Comparison of ENCODE assay signal across 31 cellular contexts in the genomic region with DNA sequence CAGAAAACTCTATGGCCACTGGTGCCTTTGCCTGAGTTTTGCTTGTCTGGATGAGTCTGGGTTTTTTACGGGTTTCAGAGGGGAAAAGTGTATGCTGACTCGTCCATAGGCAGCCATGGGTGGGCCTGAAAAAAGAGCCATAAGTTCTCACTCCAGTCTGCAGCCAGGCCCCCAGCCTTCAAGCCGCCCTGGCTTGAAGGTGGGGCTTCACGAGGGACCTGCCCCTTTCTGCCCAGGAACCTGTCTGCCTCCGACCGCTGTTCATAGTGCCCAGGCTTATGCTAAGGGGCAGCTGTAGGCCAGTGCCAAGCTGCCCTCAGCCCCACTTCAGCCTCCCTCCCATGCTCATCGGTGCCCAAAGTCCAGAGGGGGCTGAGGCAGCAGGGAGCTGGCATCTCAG.
"Had no signal": no experiment of that assay in that cellular context is flagged by ENCODE, and none has a peak within 500 bp of the region (broad histone marks: within the 10 kb centered on the region; RNA-seq: fewer than 3 reads in every experiment).

No MANE protein-coding gene starts in this region.

- H3K9me3 ChIP-seq: colonic mucosa, gastroesophageal sphincter, heart left ventricle, mucosa of descending colon, prostate gland, spleen, thoracic aorta, tibial nerve, upper lobe of right lung, vagina had no signal

- H3K27me3 Mint-ChIP-seq: dendritic cell treated with granulocyte-macrophage colony-stimulating factor and Interleukin-4, amounts not matched to agents 40 ng/mL and 50 ng/mL, for 4 days; naive B cell; stimulated activated memory B cell treated with anti-CD40 and anti-IgM and Interleukin-4, amounts not matched to agents 10 μg/mL and 1 μg/mL and 100 μg/mL, for 72 hours had no signal

- H3K27ac Mint-ChIP-seq: dendritic cell treated with granulocyte-macrophage colony-stimulating factor and Interleukin-4, amounts not matched to agents 40 ng/mL and 50 ng/mL, for 4 days; endodermal cell; mesothelial cell of epicardium; nephron; neural progenitor cell; stimulated activated memory B cell treated with anti-CD40 and anti-IgM and Interleukin-4, amounts not matched to agents 10 μg/mL and 1 μg/mL and 100 μg/mL, for 72 hours had no signal

- H3K36me3 ChIP-seq: colonic mucosa, gastroesophageal sphincter, heart left ventricle, left lung, neural progenitor cell, prostate gland, spleen, thoracic aorta, tibial nerve, upper lobe of right lung, vagina had no signal

- H3K4me1 ChIP-seq: colonic mucosa, foreskin keratinocyte, gastroesophageal sphincter, left lung, neural progenitor cell, prostate gland, spleen, tibial nerve, upper lobe of right lung, vagina had no signal

- H3K4me2 ChIP-seq: hepatocyte, neural progenitor cell had no signal

- H3K4me1 Mint-ChIP-seq: endodermal cell; mesothelial cell of epicardium; stimulated activated memory B cell treated with anti-CD40 and anti-IgM and Interleukin-4, amounts not matched to agents 10 μg/mL and 1 μg/mL and 100 μg/mL, for 72 hours had no signal

- H3K79me2 ChIP-seq: hepatocyte had no signal

- H3K27ac ChIP-seq: colonic mucosa, epithelial cell of prostate, foreskin keratinocyte, gastroesophageal sphincter, heart left ventricle, hepatocyte, left lung, neural progenitor cell, prostate gland, skin epidermis, spleen, thoracic aorta, tibial nerve, upper lobe of right lung, vagina had no signal

- H3K9me3 Mint-ChIP-seq: endodermal cell, mesothelial cell of epicardium, nephron, neural progenitor cell had no signal

- H3K4me3 Mint-ChIP-seq: dendritic cell treated with granulocyte-macrophage colony-stimulating factor and Interleukin-4, amounts not matched to agents 40 ng/mL and 50 ng/mL, for 4 days; endodermal cell; mesothelial cell of epicardium; naive B cell; nephron; neural progenitor cell; stimulated activated memory B cell treated with anti-CD40 and anti-IgM and Interleukin-4, amounts not matched to agents 10 μg/mL and 1 μg/mL and 100 μg/mL, for 72 hours had no signal

- ATAC-seq: esophagus mucosa; foreskin keratinocyte; gastroesophageal sphincter; heart left ventricle; left cardiac atrium; left lung; mucosa of descending colon; right cardiac atrium; stimulated activated naive CD8-positive, alpha-beta T cell treated with anti-CD3 and anti-CD28 coated beads, Interleukin-15, Interleukin-2, amounts not matched to agents 100 U/mL and 50 U/mL, for 24 hours; upper lobe of right lung had no signal

- H3K27me3 ChIP-seq: colonic mucosa, foreskin keratinocyte, gastroesophageal sphincter, heart left ventricle, hepatocyte, neural progenitor cell, spleen, tibial nerve, upper lobe of right lung, vagina had no signal

- DNase-seq: colonic mucosa; effector CD8-positive, alpha-beta T cell; foreskin keratinocyte; left cardiac atrium; mesenchymal stem cell; naive B cell; nucleus accumbens; stimulated activated CD4-positive, alpha-beta T cell treated with anti-CD3 and anti-CD28 coated beads, Interleukin-4, amount 100 ng/mL, for 4 hours; stimulated activated naive CD8-positive, alpha-beta T cell treated with anti-CD3 and anti-CD28 coated beads, Interleukin-15, Interleukin-2, amounts not matched to agents 100 U/mL and 50 U/mL, for 24 hours; substantia nigra; upper lobe of right lung had no signal

- H3K4me3 ChIP-seq: colonic mucosa, gastroesophageal sphincter, heart left ventricle, hepatocyte, left lung, mucosa of descending colon, neural progenitor cell, prostate gland, skin epidermis, spleen, thoracic aorta, tibial nerve, upper lobe of right lung, vagina had no signal

- H3K9ac ChIP-seq: neural progenitor cell had no signal

- H2AFZ ChIP-seq: hepatocyte, neural progenitor cell had no signal

- H3K36me3 Mint-ChIP-seq: mesothelial cell of epicardium; naive B cell; neural progenitor cell; stimulated activated memory B cell treated with anti-CD40 and anti-IgM and Interleukin-4, amounts not matched to agents 10 μg/mL and 1 μg/mL and 100 μg/mL, for 72 hours had no signal
